In genomic region chr5:28703651-28704260, GRCh38 we compare ENCODE assay signal across 19 cellular contexts.
"Had no signal": no experiment of that assay in that cellular context is flagged by ENCODE, and none has a peak within 500 bp of the region (broad histone marks: within the 10 kb centered on the region; RNA-seq: fewer than 3 reads in every experiment).

No MANE protein-coding gene starts in this region.

- DNase-seq: activated CD4-positive, CD25-positive, alpha-beta regulatory T cell; activated naive CD4-positive, alpha-beta T cell treated with Interleukin-2 at 50 U/mL for 16 hours; caudate nucleus; colonic mucosa; effector CD4-positive, alpha-beta T cell; heart right ventricle; left lung; mammary epithelial cell; mucosa of descending colon; naive thymus-derived CD4-positive, alpha-beta T cell; retina; stimulated activated CD4-positive, alpha-beta T cell treated with anti-CD3 and anti-CD28 coated beads, Interleukin-2, amount 100 ng/mL, for 48 hours; stimulated activated naive B cell treated with anti-CD40 and anti-IgM and Interleukin-4, amounts not matched to agents 10 μg/mL and 1 μg/mL and 100 μg/mL, for 72 hours; tibial artery; uterus had no signal

- ATAC-seq: activated T-helper 17 cell treated with anti-CD3 and anti-CD28 coated beads, Interleukin-2, amount 50 U/mL, for 72 hours; gastroesophageal sphincter; heart right ventricle; left lung; mucosa of descending colon; naive thymus-derived CD4-positive, alpha-beta T cell; stimulated activated naive B cell treated with anti-CD40 and anti-IgM and Interleukin-4, amounts not matched to agents 10 μg/mL and 1 μg/mL and 100 μg/mL, for 72 hours had no signal

- H3K36me3 ChIP-seq: colonic mucosa, gastroesophageal sphincter, heart right ventricle, left lung, tibial artery, uterus had no signal

- H3K27me3 ChIP-seq: colonic mucosa, gastroesophageal sphincter, heart right ventricle, left lung, tibial artery, uterus had no signal

- H3K4me3 ChIP-seq: colonic mucosa, gastroesophageal sphincter, heart right ventricle, left lung, mucosa of descending colon, tibial artery, uterus had no signal

- H3K9me3 ChIP-seq: colonic mucosa, gastroesophageal sphincter, tibial artery, uterus had no signal

- H3K27ac ChIP-seq: colonic mucosa, gastroesophageal sphincter, heart right ventricle, left lung, tibial artery, uterus had no signal

- H3K4me1 ChIP-seq: colonic mucosa, heart right ventricle, left lung, uterus had no signal

- FAIRE-seq: endothelial cell of umbilical vein, keratinocyte had no signal
